In genomic region chr22:32789797-32790620, GRCh38 we compare ENCODE assay signal across 29 cellular contexts. TPM values are rescaled to one million over a fixed set of nuclear protein-coding genes. Genes with fewer than 3 reads are reported as not detected.
DNase-seq lines count a peak whose midpoint lies in the region; ATAC-seq and TF ChIP-seq lines count a peak whose summit lies in the region.
"Had no signal": no experiment of that assay in that cellular context is flagged by ENCODE, and none has a peak within 500 bp of the region (broad histone marks: within the 10 kb centered on the region; RNA-seq: fewer than 3 reads in every experiment).

No MANE protein-coding gene starts in this region.

- no peak for TF ChIP-seq POLR2A in prostate gland (IDR thresholded peaks at IDR 0.05)
- TF ChIP-seq POLR2A in vagina (IDR thresholded peaks at IDR 0.05), result no peak

- peak; percentile 0 for DNase-seq in DMS53 (lab: John Stamatoyannopoulos, UW)
- no peak for DNase-seq in DMS53 treated with DMSO at 0.1 percent for 48 hours (lab: John Stamatoyannopoulos, UW; ENCODE audit: unreplicated experiment)
- no peak for DNase-seq in left lobe of liver (ENCODE audit: low spot score)
- no peak for DNase-seq in prostate gland (ENCODE audit: low spot score)
- no peak for DNase-seq in vagina (ENCODE audit: extremely low spot score in 2 of 2)
- no peak for DNase-seq in COLO668 (lab: John Stamatoyannopoulos, UW; ENCODE audit: unreplicated experiment)
- DNase-seq in NOMO-1 treated with dmso at 0.1 percent for 144 hours (lab: John Stamatoyannopoulos, UW; ENCODE audit: unreplicated experiment), result no peak
- DNase-seq: activated B cell treated with CpG ODN at 0.5 μM for 24 hours; activated CD8-positive, alpha-beta memory T cell treated with anti-CD3 and anti-CD28 coated beads, Interleukin-2, amount 10 ng/mL, durations not matched to agents 7 days and 5 days; activated naive CD4-positive, alpha-beta T cell; activated T-cell treated with anti-CD3 and anti-CD28 coated beads, Interleukin-2, amount 50 U/mL, for 48 hours; amniotic stem cell; cortex of kidney; gastrocnemius medialis; H7; left cardiac atrium; mesenchymal stem cell; naive thymus-derived CD4-positive, alpha-beta T cell; NCI-H1092 treated with DMSO at 0.1 percent for 48 hours; NCI-H187 treated with DMSO at 0.1 percent for 48 hours; NCI-H524 treated with DMSO at 0.1 percent for 48 hours; NK-92 treated with Interleukin-12 subunit alpha and Interleukin-12 subunit beta, amount 100 ng/mL, for 24 hours; psoas muscle; stimulated activated CD8-positive, alpha-beta memory T cell treated with anti-CD3 and anti-CD28 coated beads, Interleukin-4, amount 100 ng/mL, for 48 hours had no signal

- ATAC-seq in left lobe of liver (peak; percentile 33), HG02938 (IDR thresholded peaks at IDR 0.05; ENCODE audit: unreplicated experiment) (no peak)
- ATAC-seq: activated CD8-positive, alpha-beta memory T cell treated with anti-CD3 and anti-CD28 coated beads, Interleukin-2, amount 10 ng/mL, durations not matched to agents 7 days and 5 days; esophagus mucosa; gastrocnemius medialis; left cardiac atrium; naive thymus-derived CD4-positive, alpha-beta T cell; psoas muscle had no signal

- no peaks in the 10 kb centered on the region for H3K36me3 ChIP-seq in prostate gland
- no peaks in the 10 kb centered on the region for H3K36me3 ChIP-seq in vagina
- H3K36me3 ChIP-seq: cardiac muscle cell, gastrocnemius medialis had no signal

- intact Hi-C loops in prostate gland (cut with DNase I), result no loop called here
- intact Hi-C loops in vagina (cut with DNase I), result loop anchor here (10.0 kb wide), 1 partner anchor 135 kb away; no protein-coding TSS in a partner anchor

- no peaks in the 10 kb centered on the region for H3K4me1 ChIP-seq in prostate gland (replicated peaks)
- H3K4me1 ChIP-seq in vagina, result peaks cover 6% of the 10 kb centered on the region
- H3K4me1 ChIP-seq: gastrocnemius medialis, psoas muscle had no signal

- no peak overlapping the region for H3K4me3 ChIP-seq in prostate gland
- no peak overlapping the region for H3K4me3 ChIP-seq in vagina
- H3K4me3 ChIP-seq: cardiac muscle cell, gastrocnemius medialis, hepatocyte, psoas muscle had no signal

- no peaks in the 10 kb centered on the region for H3K27me3 ChIP-seq in prostate gland (replicated peaks; ENCODE audit: insufficient read depth)
- no peaks in the 10 kb centered on the region for H3K27me3 ChIP-seq in vagina
- H3K27me3 ChIP-seq: cardiac muscle cell, gastrocnemius medialis, hepatocyte had no signal

- H3K9me3 ChIP-seq in prostate gland (no peaks in the 10 kb centered on the region), vagina (no peaks in the 10 kb centered on the region)
- H3K9me3 ChIP-seq: gastrocnemius medialis, psoas muscle had no signal

- TF ChIP-seq CTCF in prostate gland (IDR thresholded peaks at IDR 0.05), result no peak
- no peak for TF ChIP-seq CTCF in vagina (IDR thresholded peaks at IDR 0.05)

- H3K27ac ChIP-seq in prostate gland, result peak overlapping the region; percentile 13 to 15
- peak overlapping the region; percentile 40 for H3K27ac ChIP-seq in vagina
- H3K27ac ChIP-seq: 22Rv1, gastrocnemius medialis, psoas muscle had no signal

- WGBS in prostate gland, result 90% methylated on average over 9 of the region's 9 CpGs

RNA-seq across cellular contexts. Expression of gene TIMP3, which starts 11.5 kb away (rescaled TPM):
- 26.7 TPM for total RNA-seq in left lobe of liver
- total RNA-seq in prostate gland, result 100 to 1,000 TPM; 148 to 397 TPM
- 262 TPM for total RNA-seq in vagina
- total RNA-seq: activated B cell treated with CpG ODN at 0.5 μM for 24 hours; activated CD8-positive, alpha-beta memory T cell treated with anti-CD3 and anti-CD28 coated beads, Interleukin-2, amount 10 ng/mL, durations not matched to agents 7 days and 5 days had no signal
